In the genomic region with DNA sequence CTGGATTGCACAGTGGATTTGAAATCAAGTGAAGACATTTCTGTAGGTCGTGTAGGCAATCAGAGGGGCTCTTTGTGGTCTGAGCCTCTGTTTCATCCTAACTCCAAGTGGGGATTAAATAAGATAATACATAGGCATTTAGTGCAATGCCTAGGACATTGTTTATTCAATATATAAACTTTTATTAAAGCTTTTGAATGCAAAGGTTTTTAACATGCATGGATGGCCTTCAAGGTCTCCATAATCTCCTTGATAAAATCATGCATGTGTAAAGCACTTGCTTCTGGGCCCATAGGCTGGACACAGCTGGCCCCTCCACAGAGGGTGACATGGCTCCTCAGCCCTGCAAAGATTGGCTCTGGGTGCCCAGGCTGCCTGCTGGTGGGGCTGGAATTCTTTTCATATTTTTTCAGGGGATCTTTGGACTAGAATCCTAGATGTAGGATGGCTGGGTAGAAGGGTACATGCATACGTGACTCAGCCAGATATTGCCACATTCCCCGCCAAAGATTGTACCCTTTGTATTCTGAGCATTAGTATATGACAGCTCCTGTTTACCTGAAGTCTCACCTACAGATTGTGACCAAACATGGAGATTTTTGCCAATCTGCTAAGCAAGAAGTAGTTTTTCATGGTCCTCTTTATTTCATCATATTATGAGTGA, we compare ENCODE assay signal across 1 cellular context.
TF ChIP-seq lines count a peak whose summit lies in the region.

No MANE protein-coding gene starts in this region.

TF ChIP-seq in HepG2, 621 proteins besides CTCF, POLR2A, EP300 and RAD21 (continued from another document and continues in another):
- TF ChIP-seq, protein P1, sequence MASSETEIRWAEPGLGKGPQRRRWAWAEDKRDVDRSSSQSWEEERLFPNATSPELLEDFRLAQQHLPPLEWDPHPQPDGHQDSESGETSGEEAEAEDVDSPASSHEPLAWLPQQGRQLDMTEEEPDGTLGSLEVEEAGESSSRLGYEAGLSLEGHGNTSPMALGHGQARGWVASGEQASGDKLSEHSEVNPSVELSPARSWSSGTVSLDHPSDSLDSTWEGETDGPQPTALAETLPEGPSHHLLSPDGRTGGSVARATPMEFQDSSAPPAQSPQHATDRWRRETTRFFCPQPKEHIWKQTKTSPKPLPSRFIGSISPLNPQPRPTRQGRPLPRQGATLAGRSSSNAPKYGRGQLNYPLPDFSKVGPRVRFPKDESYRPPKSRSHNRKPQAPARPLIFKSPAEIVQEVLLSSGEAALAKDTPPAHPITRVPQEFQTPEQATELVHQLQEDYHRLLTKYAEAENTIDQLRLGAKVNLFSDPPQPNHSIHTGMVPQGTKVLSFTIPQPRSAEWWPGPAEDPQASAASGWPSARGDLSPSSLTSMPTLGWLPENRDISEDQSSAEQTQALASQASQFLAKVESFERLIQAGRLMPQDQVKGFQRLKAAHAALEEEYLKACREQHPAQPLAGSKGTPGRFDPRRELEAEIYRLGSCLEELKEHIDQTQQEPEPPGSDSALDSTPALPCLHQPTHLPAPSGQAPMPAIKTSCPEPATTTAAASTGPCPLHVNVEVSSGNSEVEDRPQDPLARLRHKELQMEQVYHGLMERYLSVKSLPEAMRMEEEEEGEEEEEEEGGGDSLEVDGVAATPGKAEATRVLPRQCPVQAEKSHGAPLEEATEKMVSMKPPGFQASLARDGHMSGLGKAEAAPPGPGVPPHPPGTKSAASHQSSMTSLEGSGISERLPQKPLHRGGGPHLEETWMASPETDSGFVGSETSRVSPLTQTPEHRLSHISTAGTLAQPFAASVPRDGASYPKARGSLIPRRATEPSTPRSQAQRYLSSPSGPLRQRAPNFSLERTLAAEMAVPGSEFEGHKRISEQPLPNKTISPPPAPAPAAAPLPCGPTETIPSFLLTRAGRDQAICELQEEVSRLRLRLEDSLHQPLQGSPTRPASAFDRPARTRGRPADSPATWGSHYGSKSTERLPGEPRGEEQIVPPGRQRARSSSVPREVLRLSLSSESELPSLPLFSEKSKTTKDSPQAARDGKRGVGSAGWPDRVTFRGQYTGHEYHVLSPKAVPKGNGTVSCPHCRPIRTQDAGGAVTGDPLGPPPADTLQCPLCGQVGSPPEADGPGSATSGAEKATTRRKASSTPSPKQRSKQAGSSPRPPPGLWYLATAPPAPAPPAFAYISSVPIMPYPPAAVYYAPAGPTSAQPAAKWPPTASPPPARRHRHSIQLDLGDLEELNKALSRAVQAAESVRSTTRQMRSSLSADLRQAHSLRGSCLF (CRISPR knock-in tag; IDR thresholded peaks at IDR 0.05; ENCODE audit: borderline replicate concordance): no peak
- peak; percentile 97 for TF ChIP-seq ZNF124 (CRISPR knock-in tag; IDR thresholded peaks at IDR 0.05)
- no peak for TF ChIP-seq ZNF773 (CRISPR knock-in tag; IDR thresholded peaks at IDR 0.05; ENCODE audit: borderline replicate concordance)
- TF ChIP-seq, protein P2, sequence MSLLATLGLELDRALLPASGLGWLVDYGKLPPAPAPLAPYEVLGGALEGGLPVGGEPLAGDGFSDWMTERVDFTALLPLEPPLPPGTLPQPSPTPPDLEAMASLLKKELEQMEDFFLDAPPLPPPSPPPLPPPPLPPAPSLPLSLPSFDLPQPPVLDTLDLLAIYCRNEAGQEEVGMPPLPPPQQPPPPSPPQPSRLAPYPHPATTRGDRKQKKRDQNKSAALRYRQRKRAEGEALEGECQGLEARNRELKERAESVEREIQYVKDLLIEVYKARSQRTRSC (CRISPR knock-in tag; IDR thresholded peaks at IDR 0.05; ENCODE audit: low read depth): no peak
- TF ChIP-seq ZNF335 (CRISPR knock-in tag; IDR thresholded peaks at IDR 0.05): peak; percentile 42; the same call in 1 of the 2 replicates
- peak; percentile 74; the same call in 1 of the 2 replicates for TF ChIP-seq CREB1 (IDR thresholded peaks at IDR 0.05)
- TF ChIP-seq CREB1 (CRISPR knock-in tag; IDR thresholded peaks at IDR 0.05): no peak
- TF ChIP-seq ZNF614 (CRISPR knock-in tag; IDR thresholded peaks at IDR 0.05; ENCODE audit: borderline replicate concordance): peak; percentile 95
- peak; percentile 56; the same call in 1 of the 2 replicates for TF ChIP-seq MAZ (IDR thresholded peaks at IDR 0.05; ENCODE audit: borderline replicate concordance, low read depth, low read length)
- peak; percentile 55; the same call in 1 of the 2 replicates for TF ChIP-seq MAZ (CRISPR knock-in tag; IDR thresholded peaks at IDR 0.05; ENCODE audit: low read depth)
- TF ChIP-seq ZNF333 (CRISPR knock-in tag; IDR thresholded peaks at IDR 0.05; ENCODE audit: borderline replicate concordance): no peak; the same call in 1 of the 2 replicates
- TF ChIP-seq ZMYM3 (CRISPR knock-in tag; IDR thresholded peaks at IDR 0.05): peak; percentile 75
- peak; percentile 86; the same call in 1 of the 2 replicates for TF ChIP-seq HMG20B (CRISPR knock-in tag; conservative IDR thresholded peaks at IDR 0.05)
- peak; percentile 92 for TF ChIP-seq FOXP1 (IDR thresholded peaks at IDR 0.05)
- TF ChIP-seq FOXP1 (CRISPR knock-in tag; IDR thresholded peaks at IDR 0.05): peak; percentile 97
- peak; percentile 99 for TF ChIP-seq FOSL2 (CRISPR knock-in tag; IDR thresholded peaks at IDR 0.05)
- no peak; the same call in 1 of the 2 replicates for TF ChIP-seq ATF7 (IDR thresholded peaks at IDR 0.05)
- TF ChIP-seq ATF7 (CRISPR knock-in tag; IDR thresholded peaks at IDR 0.05): no peak
- TF ChIP-seq PRPF4 (IDR thresholded peaks at IDR 0.05; ENCODE audit: low read depth, low read length, poor library complexity, severe bottlenecking): no peak
- peak; percentile 60 for TF ChIP-seq ZNF274 (CRISPR knock-in tag; IDR thresholded peaks at IDR 0.05)
- peak; percentile 90 for TF ChIP-seq FOSL1 (CRISPR knock-in tag; IDR thresholded peaks at IDR 0.05; ENCODE audit: borderline replicate concordance)
- TF ChIP-seq HMGXB3 (CRISPR knock-in tag; IDR thresholded peaks at IDR 0.05; ENCODE audit: borderline replicate concordance): peak; percentile 50; the same call in 1 of the 2 replicates
- TF ChIP-seq XRCC5 (optimal IDR thresholded peaks at IDR 0.05; ENCODE audit: low read length): peak; percentile 16
- TF ChIP-seq JUND (CRISPR knock-in tag; IDR thresholded peaks at IDR 0.05): peak; percentile 95
- peak; percentile 39; the same call in 1 of the 2 replicates for TF ChIP-seq RXRA (CRISPR knock-in tag; IDR thresholded peaks at IDR 0.05)
- peak; percentile 62 for TF ChIP-seq KMT2B (CRISPR knock-in tag; IDR thresholded peaks at IDR 0.05)
- TF ChIP-seq HDAC2 (CRISPR knock-in tag; IDR thresholded peaks at IDR 0.05): peak; percentile 97
- peak in 1 of 2 experiments; percentile 87; a peak in 2 of 4 replicates for TF ChIP-seq KLF16 (CRISPR knock-in tag; IDR thresholded peaks at IDR 0.05)
- 0 out of 2 replicates have a peak, but pooled peaks have one; percentile 58 for TF ChIP-seq ZSCAN22 (CRISPR knock-in tag; IDR thresholded peaks at IDR 0.05)
- TF ChIP-seq REXO4 (CRISPR knock-in tag; IDR thresholded peaks at IDR 0.05; ENCODE audit: borderline replicate concordance): no peak
- TF ChIP-seq, protein P3, sequence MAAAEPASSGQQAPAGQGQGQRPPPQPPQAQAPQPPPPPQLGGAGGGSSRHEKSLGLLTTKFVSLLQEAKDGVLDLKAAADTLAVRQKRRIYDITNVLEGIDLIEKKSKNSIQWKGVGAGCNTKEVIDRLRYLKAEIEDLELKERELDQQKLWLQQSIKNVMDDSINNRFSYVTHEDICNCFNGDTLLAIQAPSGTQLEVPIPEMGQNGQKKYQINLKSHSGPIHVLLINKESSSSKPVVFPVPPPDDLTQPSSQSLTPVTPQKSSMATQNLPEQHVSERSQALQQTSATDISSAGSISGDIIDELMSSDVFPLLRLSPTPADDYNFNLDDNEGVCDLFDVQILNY (CRISPR knock-in tag; conservative IDR thresholded peaks at IDR 0.05): peak; percentile 68; the same call in 1 of the 2 replicates
- TF ChIP-seq WIZ (CRISPR knock-in tag; IDR thresholded peaks at IDR 0.05): no peak
- no peak for TF ChIP-seq MTF1 (CRISPR knock-in tag; IDR thresholded peaks at IDR 0.05)
- peak; percentile 86 for TF ChIP-seq ZNF543 (CRISPR knock-in tag; IDR thresholded peaks at IDR 0.05)
- peak; percentile 82 for TF ChIP-seq BCL6 (CRISPR knock-in tag; IDR thresholded peaks at IDR 0.05)
- no peak for TF ChIP-seq ZNF276 (CRISPR knock-in tag; IDR thresholded peaks at IDR 0.05; ENCODE audit: low read depth)
- peak; percentile 96 for TF ChIP-seq FOXO1 (CRISPR knock-in tag; IDR thresholded peaks at IDR 0.05)
- TF ChIP-seq MIXL1 (CRISPR knock-in tag; IDR thresholded peaks at IDR 0.05): peak; percentile 69
- TF ChIP-seq SAFB2 (CRISPR knock-in tag; IDR thresholded peaks at IDR 0.05; ENCODE audit: borderline replicate concordance, low read depth): peak; percentile 25; the same call in 1 of the 2 replicates
- peak; percentile 95 for TF ChIP-seq TARDBP (CRISPR knock-in tag; IDR thresholded peaks at IDR 0.05)
- TF ChIP-seq ATM (IDR thresholded peaks at IDR 0.05; ENCODE audit: borderline replicate concordance): no peak
- TF ChIP-seq PHF5A (CRISPR knock-in tag; IDR thresholded peaks at IDR 0.05; ENCODE audit: low read depth, unreplicated experiment): no peak
- TF ChIP-seq ZNF33B (CRISPR knock-in tag; IDR thresholded peaks at IDR 0.05): peak; percentile 64; the same call in 1 of the 2 replicates
- TF ChIP-seq POLR2AphosphoS5 (IDR thresholded peaks at IDR 0.05; ENCODE audit: low read depth, low read length): peak; percentile 18; the same call in 1 of the 2 replicates
- TF ChIP-seq PHF8 (CRISPR knock-in tag; IDR thresholded peaks at IDR 0.05): no peak
- TF ChIP-seq RARG (CRISPR knock-in tag; IDR thresholded peaks at IDR 0.05; ENCODE audit: low read depth): no peak
- TF ChIP-seq, protein P4, sequence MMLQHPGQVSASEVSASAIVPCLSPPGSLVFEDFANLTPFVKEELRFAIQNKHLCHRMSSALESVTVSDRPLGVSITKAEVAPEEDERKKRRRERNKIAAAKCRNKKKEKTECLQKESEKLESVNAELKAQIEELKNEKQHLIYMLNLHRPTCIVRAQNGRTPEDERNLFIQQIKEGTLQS (CRISPR knock-in tag; IDR thresholded peaks at IDR 0.05): peak; percentile 90
- 0 out of 2 replicates have a peak, but pooled peaks have one; percentile 1 for TF ChIP-seq UBTF (CRISPR knock-in tag; IDR thresholded peaks at IDR 0.05)
- no peak for TF ChIP-seq ZBTB1 (CRISPR knock-in tag; IDR thresholded peaks at IDR 0.05; ENCODE audit: borderline replicate concordance)
- TF ChIP-seq SMARCC2 (IDR thresholded peaks at IDR 0.05): 0 out of 2 replicates have a peak, but pooled peaks have one; percentile 23
- no peak for TF ChIP-seq ATF7-NPFF (CRISPR knock-in tag; IDR thresholded peaks at IDR 0.05; ENCODE audit: low read depth)
- TF ChIP-seq KDM6A (CRISPR knock-in tag; IDR thresholded peaks at IDR 0.05; ENCODE audit: low read depth): peak; percentile 86
- 0 out of 2 replicates have a peak, but pooled peaks have one; percentile 14 for TF ChIP-seq RFX3 (CRISPR knock-in tag; IDR thresholded peaks at IDR 0.05)
- TF ChIP-seq CHCHD3 (CRISPR knock-in tag; IDR thresholded peaks at IDR 0.05): no peak
